9 cellular contexts compared by ENCODE assay signal in the genomic region with DNA sequence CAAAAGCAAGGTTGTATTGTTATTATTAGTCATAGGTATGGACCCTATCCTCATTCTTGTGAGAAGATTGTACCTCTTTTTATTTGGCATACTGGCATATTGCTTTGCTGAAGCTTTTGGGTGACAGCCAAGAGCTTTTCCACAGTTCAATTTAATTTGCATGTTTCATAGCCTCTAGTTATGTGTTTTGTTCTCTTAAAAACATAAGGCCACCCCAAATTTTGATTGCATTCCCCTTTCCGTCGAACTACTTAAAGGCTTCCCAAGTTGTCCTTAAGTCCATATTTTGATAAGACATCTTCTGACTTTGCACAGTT. TPM values are rescaled to one million over a fixed set of nuclear protein-coding genes. Genes with fewer than 3 reads are reported as not detected.
DNase-seq lines count a peak whose midpoint lies in the region; ATAC-seq, FAIRE-seq and TF ChIP-seq lines count a peak whose summit lies in the region.
"Had no signal": no experiment of that assay in that cellular context is flagged by ENCODE, and none has a peak within 500 bp of the region (broad histone marks: within the 10 kb centered on the region; RNA-seq: fewer than 3 reads in every experiment).

No MANE protein-coding gene starts in this region.

- H3K27ac Mint-ChIP-seq in naive thymus-derived CD8-positive, alpha-beta T cell, result peak overlapping the region in 4 of 10 donors; percentile 11 to 90 (median 82)

- H3K4me1 Mint-ChIP-seq in naive thymus-derived CD8-positive, alpha-beta T cell, result peaks cover 10 to 43% (median 34%) of the 10 kb centered on the region in 4 donors

- peak overlapping the region in 9 of 10 donors; percentile 38 to 96 (median 89) for H3K4me3 Mint-ChIP-seq in naive thymus-derived CD8-positive, alpha-beta T cell

- H3K9me3 Mint-ChIP-seq in naive thymus-derived CD8-positive, alpha-beta T cell, result no peaks in the 10 kb centered on the region

- TF ChIP-seq CTCF in BJ (IDR thresholded peaks at IDR 0.05; ENCODE audit: insufficient read depth, low read depth, low read length) (no peak), LNCaP clone FGC (IDR thresholded peaks at IDR 0.05; ENCODE audit: control insufficient read depth, extremely low read depth, insufficient read depth) (no peak), cardiac fibroblast (IDR thresholded peaks at IDR 0.05; ENCODE audit: low read depth, low read length) (no peak), lower leg skin (IDR thresholded peaks at IDR 0.05) (no peak)

- H3K4me3 ChIP-seq in BJ (ENCODE audit: low read depth, low read length) (peak overlapping the region; percentile 93), LNCaP clone FGC (ENCODE audit: low read depth, low read length) (peak overlapping the region; percentile 78), cardiac fibroblast (replicated peaks in 1 of 2; ENCODE audit: low read depth in 2 of 2, low read length in 2 of 2) (peak overlapping the region; percentile 88 to 96), lower leg skin (ENCODE audit: low read depth, poor library complexity, severe bottlenecking) (no peak overlapping the region)

- intact Hi-C loops in lower leg skin (cut with DNase I; ENCODE audit: low total_unique reads), result loop anchor here (10.0 kb wide), 1 partner anchor 141 kb away; no protein-coding TSS in a partner anchor

- no peak for FAIRE-seq in GM12891 (lab: Jason Lieb, UNC)

- H3K27me3 ChIP-seq in BJ (ENCODE audit: control insufficient read depth, insufficient read depth, low read length), result no peaks in the 10 kb centered on the region

- POLR2A ChIA-PET in BJ (lab: Charles Lee), result interaction anchor here (1.1 kb wide), 1 partner anchor 141 kb away, joined by 5 read pairs; no protein-coding TSS in a partner anchor
- POLR2A ChIA-PET in naive thymus-derived CD8-positive, alpha-beta T cell (lab: Charles Lee), result no interaction called here

- no peaks in the 10 kb centered on the region for H3K36me3 Mint-ChIP-seq in naive thymus-derived CD8-positive, alpha-beta T cell

- DNase-seq in BJ (ENCODE audit: low read depth) (no peak), LNCaP clone FGC (ENCODE audit: low read depth) (no peak), cardiac fibroblast (ENCODE audit: low read depth in 2 of 2) (no peak), AG20443 (ENCODE audit: low spot score) (no peak), GDM1 (lab: John Stamatoyannopoulos, UW) (no peak), lower leg skin (ENCODE audit: low spot score in 2 of 2) (no peak), GM12891 (ENCODE audit: insufficient read length, low spot score) (no peak)
- DNase-seq in naive thymus-derived CD8-positive, alpha-beta T cell, result no peak
- DNase-seq: midbrain had no signal

- no peak for ATAC-seq in naive thymus-derived CD8-positive, alpha-beta T cell

- 24 to 28% methylated on average over 2 of the region's 2 CpGs for WGBS in lower leg skin, 2 donors

- TF ChIP-seq POLR2A in lower leg skin (IDR thresholded peaks at IDR 0.05) (no peak), GM12891 (IDR thresholded peaks at IDR 0.05; ENCODE audit: low read depth, low read length) (no peak)

- CTCF ChIA-PET in BJ (lab: Yijun Ruan, JAX), result interaction anchor here (0.8 to 4.8 kb wide), 5 partner anchors 47 to 329 kb away, joined by 3 to 62 read pairs (median 3); no protein-coding TSS in a partner anchor

- no peaks in the 10 kb centered on the region for H3K36me3 ChIP-seq in BJ (ENCODE audit: control insufficient read depth, insufficient read depth, low read length)

- H3K27me3 Mint-ChIP-seq in naive thymus-derived CD8-positive, alpha-beta T cell, result peaks cover 0 to 4% (median 0%) of the 10 kb centered on the region in 5 donors

TF ChIP-seq in GM12891, 5 proteins besides CTCF, POLR2A, EP300 and RAD21:
- TF ChIP-seq PAX5 (IDR thresholded peaks at IDR 0.05; ENCODE audit: insufficient read depth, low read length, severe bottlenecking), result no peak
- no peak for TF ChIP-seq POLR2AphosphoS5 (IDR thresholded peaks at IDR 0.05; ENCODE audit: low read depth, low read length)
- TF ChIP-seq POU2F2 (IDR thresholded peaks at IDR 0.05; ENCODE audit: low read depth, low read length), result no peak
- no peak for TF ChIP-seq SPI1 (IDR thresholded peaks at IDR 0.05; ENCODE audit: low read depth, low read length)
- TF ChIP-seq TAF1 (IDR thresholded peaks at IDR 0.05; ENCODE audit: low read depth, low read length), result no peak

RNA-seq across cellular contexts. Expression of gene MCU, which starts 1.6 kb away (rescaled TPM):
- polyA plus RNA-seq in BJ (2011; rRNA removed), result 78.7 and 95.7 TPM in 2 replicates
- polyA minus RNA-seq in BJ (2011; rRNA and poly(A)+ RNA removed), result 39.4 and 61.0 TPM in 2 replicates
- total RNA-seq in naive thymus-derived CD8-positive, alpha-beta T cell, result 10 to 100 TPM in 1 of 2 experiments, 1 to 10 TPM in 1; 9.9 to 10.6 TPM
- polyA plus RNA-seq in naive thymus-derived CD8-positive, alpha-beta T cell, result 1 to 10 TPM; 4.1 to 9.0 (median 6.2) TPM
- total RNA-seq in lower leg skin, result 10 to 100 TPM; 30.0 to 42.8 (median 34.1) TPM
- 6.8 TPM for polyA plus RNA-seq in GM12891 (2012; ENCODE audit: low read depth, missing spikeins)
